1 cellular context compared by ENCODE assay signal in genomic region chr10:49318028-49318427, GRCh38.
TF ChIP-seq lines count a peak whose summit lies in the region.

No MANE protein-coding gene starts in this region.

TF ChIP-seq in HepG2, 621 proteins besides CTCF, POLR2A, EP300 and RAD21:
- TF ChIP-seq ADNP (CRISPR knock-in tag; IDR thresholded peaks at IDR 0.05) (no peak), ZNF674 (CRISPR knock-in tag; IDR thresholded peaks at IDR 0.05; ENCODE audit: low read depth) (no peak), THAP11 (CRISPR knock-in tag; IDR thresholded peaks at IDR 0.05) (no peak), ZNF597 (CRISPR knock-in tag; IDR thresholded peaks at IDR 0.05) (no peak), AKAP8 (CRISPR knock-in tag; IDR thresholded peaks at IDR 0.05) (no peak), ZNF549 (CRISPR knock-in tag; IDR thresholded peaks at IDR 0.05) (no peak), RARG (CRISPR knock-in tag; IDR thresholded peaks at IDR 0.05; ENCODE audit: low read depth) (no peak), ZNF451 (CRISPR knock-in tag; IDR thresholded peaks at IDR 0.05) (no peak), NR2C2 (CRISPR knock-in tag; IDR thresholded peaks at IDR 0.05; ENCODE audit: borderline replicate concordance) (no peak), ZBTB21 (CRISPR knock-in tag; IDR thresholded peaks at IDR 0.05) (no peak), ZNF710 (CRISPR knock-in tag; IDR thresholded peaks at IDR 0.05; ENCODE audit: borderline replicate concordance) (no peak), HNRNPLL (IDR thresholded peaks at IDR 0.05; ENCODE audit: low read depth, low read length, poor library complexity, severe bottlenecking) (no peak), SP4 (CRISPR knock-in tag; IDR thresholded peaks at IDR 0.05) (no peak), KIAA2018 (CRISPR knock-in tag; IDR thresholded peaks at IDR 0.05; ENCODE audit: borderline replicate concordance) (no peak), RXRA (CRISPR knock-in tag; IDR thresholded peaks at IDR 0.05) (no peak), ZNF687 (CRISPR knock-in tag; IDR thresholded peaks at IDR 0.05) (no peak), ZNF343 (CRISPR knock-in tag; IDR thresholded peaks at IDR 0.05) (no peak), TBL1XR1 (IDR thresholded peaks at IDR 0.05; ENCODE audit: borderline replicate concordance, low read length, partially characterized antibody) (no peak), ZSCAN9 (CRISPR knock-in tag; IDR thresholded peaks at IDR 0.05; ENCODE audit: borderline replicate concordance) (no peak), ATF7 (IDR thresholded peaks at IDR 0.05) (no peak), ATF7 (CRISPR knock-in tag; IDR thresholded peaks at IDR 0.05) (no peak)
